Comparison of ENCODE assay signal across 8 cellular contexts in genomic region chr2:84969511-84970265, GRCh38. TPM values are rescaled to one million over a fixed set of nuclear protein-coding genes. Genes with fewer than 3 reads are reported as not detected.
A peak's percentile ranks its signal among the peaks of the same experiment; 100 is the strongest.
DNase-seq lines count a peak whose midpoint lies in the region; ATAC-seq and TF ChIP-seq lines count a peak whose summit lies in the region.

No MANE protein-coding gene starts in this region.

- peak overlapping the region; percentile 97 to 100 (median 98) for H3K27ac Mint-ChIP-seq in CD8-positive, alpha-beta memory T cell
- peak overlapping the region; percentile 100 for H3K27ac Mint-ChIP-seq in activated CD4-positive, alpha-beta memory T cell treated with anti-CD3 and anti-CD28 coated beads, Interleukin-2, amount 10 ng/mL, durations not matched to agents 7 days and 5 days

- H3K4me1 ChIP-seq in CD8-positive, alpha-beta memory T cell (ENCODE audit: insufficient read depth, low read length) = peaks cover 43% of the 10 kb centered on the region
- H3K4me1 ChIP-seq in IMR-90 (ENCODE audit: control insufficient read depth, insufficient read depth, low read length) = peaks cover 2% of the 10 kb centered on the region; the same call in 1 of the 2 replicates
- no peaks in the 10 kb centered on the region for H3K4me1 ChIP-seq in fibroblast of lung (ENCODE audit: control insufficient read depth, extremely low read depth, insufficient read depth, low read length)
- H3K4me1 ChIP-seq in parathyroid adenoma = peaks cover 19% of the 10 kb centered on the region

- H3K4ac ChIP-seq in IMR-90 (ENCODE audit: low read depth, low read length) = peak overlapping the region; percentile 57

- H3K9ac ChIP-seq in IMR-90 (ENCODE audit: low read depth, low read length) (peak overlapping the region; percentile 96), fibroblast of lung (ENCODE audit: insufficient read depth, low read length) (peak overlapping the region; percentile 90), parathyroid adenoma (peak overlapping the region; percentile 73)

- peaks cover 10 to 45% of the 10 kb centered on the region in 2 experiments; a peak in 3 of 4 replicates for H3K79me1 ChIP-seq in IMR-90 (ENCODE audit: low read depth in 1 of 2, low read length in 2 of 2)

- ATAC-seq in IMR-90 (ENCODE audit: low read depth) (no peak), HG03460 (IDR thresholded peaks at IDR 0.05; ENCODE audit: unreplicated experiment) (no peak), HG03439 (IDR thresholded peaks at IDR 0.05; ENCODE audit: unreplicated experiment) (no peak)

- no peak for TF ChIP-seq POLR2A in IMR-90 (IDR thresholded peaks at IDR 0.05; ENCODE audit: low read depth, low read length)

- peak overlapping the region; percentile 70 for H3K4me3 ChIP-seq in CD8-positive, alpha-beta memory T cell (ENCODE audit: low read length)
- peak overlapping the region; percentile 100 for H3K4me3 ChIP-seq in IMR-90 (ENCODE audit: insufficient read depth, low read depth, low read length)
- H3K4me3 ChIP-seq in fibroblast of lung (replicated peaks in 1 of 4; ENCODE audit: control extremely low read depth in 1 of 4, insufficient read depth in 1 of 4, low read depth in 3 of 4, low read length in 4 of 4) = peak overlapping the region; percentile 70 to 96 (median 84)
- peak overlapping the region; percentile 62 for H3K4me3 ChIP-seq in parathyroid adenoma (ENCODE audit: low read depth, low read length)

- CTCF ChIA-PET in CD8-positive, alpha-beta memory T cell (lab: Charles Lee) = interaction anchor here (0.9 to 5.7 kb wide), 8 partner anchors 8 to 53 kb away, joined by 3 to 35 read pairs (median 4); no protein-coding TSS in a partner anchor
- CTCF ChIA-PET in IMR-90 (lab: Yijun Ruan, JAX) = interaction anchor here (0.8 to 2.0 kb wide), 3 partner anchors 9 to 48 kb away, joined by 3 to 5 read pairs (median 4); no protein-coding TSS in a partner anchor
- CTCF ChIA-PET in activated CD4-positive, alpha-beta memory T cell treated with anti-CD3 and anti-CD28 coated beads, Interleukin-2, amount 10 ng/mL, durations not matched to agents 7 days and 5 days (lab: Charles Lee) = interaction anchor here (0.5 to 3.9 kb wide), 10 partner anchors 10 to 123 kb away, joined by 3 to 41 read pairs (median 4); no protein-coding TSS in a partner anchor

- H3K36me3 Mint-ChIP-seq in CD8-positive, alpha-beta memory T cell = peaks cover 6 to 29% (median 10%) of the 10 kb centered on the region in 3 donors
- H3K36me3 Mint-ChIP-seq in activated CD4-positive, alpha-beta memory T cell treated with anti-CD3 and anti-CD28 coated beads, Interleukin-2, amount 10 ng/mL, durations not matched to agents 7 days and 5 days (ENCODE audit: low read depth) = peaks cover 48% of the 10 kb centered on the region

- no peaks in the 10 kb centered on the region for H3K27me3 ChIP-seq in CD8-positive, alpha-beta memory T cell (ENCODE audit: insufficient read depth, low read length, poor library complexity, severe bottlenecking)
- H3K27me3 ChIP-seq in IMR-90 (ENCODE audit: control insufficient read depth, insufficient read depth, low read length) = no peaks in the 10 kb centered on the region
- no peaks in the 10 kb centered on the region for H3K27me3 ChIP-seq in fibroblast of lung (ENCODE audit: control insufficient read depth, insufficient read depth, low read length)
- H3K27me3 ChIP-seq in parathyroid adenoma (ENCODE audit: control insufficient read depth, insufficient read depth, low read length) = no peaks in the 10 kb centered on the region

- peak overlapping the region; percentile 61; the same call in 2 of the 3 replicates for H2BK15ac ChIP-seq in IMR-90 (ENCODE audit: low read depth, low read length)

- H3K56ac ChIP-seq in IMR-90 (ENCODE audit: extremely low read depth, insufficient read depth, low read length) = peak overlapping the region; percentile 81

- intact Hi-C loops in IMR-90 (cut with micrococcal nuclease) = loop anchor here (2.0 kb wide), 1 partner anchor 43 kb away; no protein-coding TSS in a partner anchor

- POLR2A ChIA-PET in CD8-positive, alpha-beta memory T cell (lab: Charles Lee) = interaction anchor here (0.5 to 5.1 kb wide), 8 partner anchors 19 to 71 kb away, joined by 3 to 46 read pairs (median 6); partner anchors contain the start of gene TMSB10
- POLR2A ChIA-PET in IMR-90 (lab: Charles Lee; ENCODE audit: unreplicated experiment) = no interaction called here
- POLR2A ChIA-PET in activated CD4-positive, alpha-beta memory T cell treated with anti-CD3 and anti-CD28 coated beads, Interleukin-2, amount 10 ng/mL, durations not matched to agents 7 days and 5 days (lab: Charles Lee) = interaction anchor here (0.7 to 7.7 kb wide), 25 partner anchors 9 to 385 kb away, joined by 3 to 351 read pairs (median 6); partner anchors contain the start of genes ELMOD3, RETSAT, TGOLN2 and TMSB10

- BruUV-seq in IMR-90 (replicated peaks; lab: Mats Ljungman, UMichigan) = TSS peak; percentile 57

- DNase-seq in CD8-positive, alpha-beta memory T cell = peak; percentile 5 to 62 (median 43)
- DNase-seq in IMR-90 (peak; percentile 31), fibroblast of lung (ENCODE audit: low read depth in 2 of 2) (peak; percentile 43 to 59), kidney glomerular epithelial cell (lab: John Stamatoyannopoulos, UW) (no peak)
- DNase-seq in activated CD4-positive, alpha-beta memory T cell treated with anti-CD3 and anti-CD28 coated beads, Interleukin-2, amount 10 ng/mL, durations not matched to agents 7 days and 5 days = peak; percentile 34

- peak overlapping the region; percentile 58 for H2BK120ac ChIP-seq in IMR-90 (ENCODE audit: low read depth, low read length)

- no peaks in the 10 kb centered on the region for H3K9me3 ChIP-seq in CD8-positive, alpha-beta memory T cell (ENCODE audit: low read length)
- H3K9me3 ChIP-seq in IMR-90 (ENCODE audit: control insufficient read depth, insufficient read depth, low read length) = no peaks in the 10 kb centered on the region
- H3K9me3 ChIP-seq in fibroblast of lung (ENCODE audit: control insufficient read depth, insufficient read depth, low read depth, low read length) = no peaks in the 10 kb centered on the region
- no peaks in the 10 kb centered on the region for H3K9me3 ChIP-seq in parathyroid adenoma (ENCODE audit: control insufficient read depth, low read length)

- H4K20me1 ChIP-seq in IMR-90 (ENCODE audit: insufficient read depth, low read length) (peaks cover 31% of the 10 kb centered on the region), fibroblast of lung (ENCODE audit: control insufficient read depth, extremely low read depth, insufficient read depth, low read length) (no peaks in the 10 kb centered on the region)

- H3K9me1 ChIP-seq in IMR-90 (ENCODE audit: insufficient read depth, low read length) = peaks cover 6% of the 10 kb centered on the region; the same call in 1 of the 2 replicates

- no peak overlapping the region for H2AFZ ChIP-seq in IMR-90 (replicated peaks; ENCODE audit: low read length, poor library complexity)
- H2AFZ ChIP-seq in fibroblast of lung (ENCODE audit: low read length) = peak overlapping the region; percentile 34
- H2AFZ ChIP-seq in parathyroid adenoma = peak overlapping the region; percentile 88

- peak overlapping the region; percentile 86 for H4K91ac ChIP-seq in IMR-90 (ENCODE audit: insufficient read depth, low read depth, low read length)

- H3K18ac ChIP-seq in IMR-90 (ENCODE audit: low read depth, low read length) = peak overlapping the region; percentile 40

- peak overlapping the region; percentile 44 for H2BK5ac ChIP-seq in IMR-90 (ENCODE audit: low read depth, low read length, poor library complexity, severe bottlenecking)

- peak overlapping the region; percentile 5 for H2AK5ac ChIP-seq in IMR-90 (ENCODE audit: low read depth, low read length)

- H2AK9ac ChIP-seq in IMR-90 (replicated peaks; ENCODE audit: low read depth, low read length, poor library complexity) = peak overlapping the region; percentile 88

- H4K5ac ChIP-seq in IMR-90 (ENCODE audit: low read depth, low read length) = peak overlapping the region; percentile 67; the same call in 1 of the 2 replicates

- in situ Hi-C loops in IMR-90 (cut with MboI; ENCODE audit: low sequenced_read_pairs) = no loop called here

- H3K14ac ChIP-seq in IMR-90 (replicated peaks; ENCODE audit: low read depth, low read length) = peak overlapping the region; percentile 98

- 0 out of 2 replicates have a peak overlapping the region, but pooled peaks have one; percentile 21 for H2BK20ac ChIP-seq in IMR-90 (ENCODE audit: low read depth, low read length)

- peak overlapping the region; percentile 39 to 61 for H4K8ac ChIP-seq in IMR-90 (ENCODE audit: low read depth in 2 of 2, low read length in 2 of 2)

- H3K4me2 ChIP-seq in IMR-90 (ENCODE audit: low read depth, low read length) (peak overlapping the region; percentile 82), fibroblast of lung (ENCODE audit: extremely low read depth, insufficient read depth, low read length) (peak overlapping the region; percentile 98), parathyroid adenoma (ENCODE audit: low read length) (peak overlapping the region; percentile 75)

- dilution Hi-C loops in IMR-90 (cut with HindIII; ENCODE audit: low sequenced_read_pairs, unreplicated experiment) = no loop called here

- TF ChIP-seq CTCF in IMR-90 (conservative IDR thresholded peaks at IDR 0.05; ENCODE audit: low read depth, low read length) (no peak), fibroblast of lung (conservative IDR thresholded peaks at IDR 0.05 in 1 of 2, IDR thresholded peaks at IDR 0.05 in 1 of 2; ENCODE audit: low read depth in 1 of 2, low read length in 2 of 2) (no peak), parathyroid adenoma (IDR thresholded peaks at IDR 0.05) (no peak)

- peaks cover 60% of the 10 kb centered on the region for H3K79me2 ChIP-seq in fibroblast of lung (ENCODE audit: control insufficient read depth, insufficient read depth, low read length)
- H3K79me2 ChIP-seq in parathyroid adenoma = peaks cover 48% of the 10 kb centered on the region

- peaks cover 0 to 1% (median 0%) of the 10 kb centered on the region in 5 donors for H3K9me3 Mint-ChIP-seq in CD8-positive, alpha-beta memory T cell
- H3K9me3 Mint-ChIP-seq in activated CD4-positive, alpha-beta memory T cell treated with anti-CD3 and anti-CD28 coated beads, Interleukin-2, amount 10 ng/mL, durations not matched to agents 7 days and 5 days = no peaks in the 10 kb centered on the region

- H3K23ac ChIP-seq in IMR-90 (ENCODE audit: low read depth, low read length) = peak overlapping the region; percentile 76

- peaks cover 0 to 4% of the 10 kb centered on the region in 2 donors for H3K27me3 Mint-ChIP-seq in CD8-positive, alpha-beta memory T cell
- H3K27me3 Mint-ChIP-seq in activated CD4-positive, alpha-beta memory T cell treated with anti-CD3 and anti-CD28 coated beads, Interleukin-2, amount 10 ng/mL, durations not matched to agents 7 days and 5 days = no peaks in the 10 kb centered on the region

- no peaks in the 10 kb centered on the region for H3K36me3 ChIP-seq in CD8-positive, alpha-beta memory T cell (ENCODE audit: insufficient read depth, low read length)
- H3K36me3 ChIP-seq in IMR-90 (ENCODE audit: control insufficient read depth, insufficient read depth, low read length) (peaks cover 8% of the 10 kb centered on the region), fibroblast of lung (ENCODE audit: control insufficient read depth, insufficient read depth, low read length) (no peaks in the 10 kb centered on the region), parathyroid adenoma (ENCODE audit: control insufficient read depth, insufficient read depth, low read length) (no peaks in the 10 kb centered on the region)

- peak overlapping the region; percentile 88 for H3K27ac ChIP-seq in CD8-positive, alpha-beta memory T cell (ENCODE audit: low read depth, low read length)
- H3K27ac ChIP-seq in IMR-90 (ENCODE audit: insufficient read depth, low read length) = peak overlapping the region; percentile 90
- peak overlapping the region; percentile 93 for H3K27ac ChIP-seq in fibroblast of lung (ENCODE audit: insufficient read depth, low read length)
- H3K27ac ChIP-seq in parathyroid adenoma = peak overlapping the region; percentile 89

- no peak for TF ChIP-seq RAD21 in IMR-90 (IDR thresholded peaks at IDR 0.05; ENCODE audit: low read length)

- peak overlapping the region; percentile 92 to 100 (median 95) for H3K4me3 Mint-ChIP-seq in CD8-positive, alpha-beta memory T cell
- peak overlapping the region; percentile 96 for H3K4me3 Mint-ChIP-seq in activated CD4-positive, alpha-beta memory T cell treated with anti-CD3 and anti-CD28 coated beads, Interleukin-2, amount 10 ng/mL, durations not matched to agents 7 days and 5 days

- 0% methylated on average over 1 of the region's 11 CpGs; no CpG with 5 or more reads in 1 of the 2 experiments for WGBS in IMR-90 (ENCODE audit: extremely low coverage in 2 of 2, insufficient read length in 1 of 2), 2 experiments

- H3K4me1 Mint-ChIP-seq in CD8-positive, alpha-beta memory T cell = peaks cover 45 to 62% (median 59%) of the 10 kb centered on the region in 3 donors
- peaks cover 42% of the 10 kb centered on the region for H3K4me1 Mint-ChIP-seq in activated CD4-positive, alpha-beta memory T cell treated with anti-CD3 and anti-CD28 coated beads, Interleukin-2, amount 10 ng/mL, durations not matched to agents 7 days and 5 days

RNA-seq across cellular contexts. Expression of gene KCMF1, which starts 1.3 kb away (rescaled TPM):
- 100 to 1,000 TPM in 1 of 2 experiments, 10 to 100 TPM in 1; 98.1 to 105 TPM for total RNA-seq in CD8-positive, alpha-beta memory T cell
- 30.7 TPM for polyA plus RNA-seq in CD8-positive, alpha-beta memory T cell
- 108 and 118 TPM in 2 replicates for total RNA-seq in IMR-90 (2012; rRNA removed)
- 49.6 and 49.9 TPM in 2 replicates for polyA plus RNA-seq in IMR-90 (2012; rRNA removed)
- 7.8 and 8.4 TPM in 2 replicates for polyA plus RNA-seq in IMR-90 (2012; cell fraction: cytosol; rRNA removed)
- 5.9 and 39.0 TPM in 2 replicates for polyA plus RNA-seq in IMR-90 (2012; cell fraction: nucleus; rRNA removed; ENCODE audit: low replicate concordance)
- 10 to 100 TPM; 87.0 to 92.9 TPM for total RNA-seq in activated CD4-positive, alpha-beta memory T cell treated with anti-CD3 and anti-CD28 coated beads, Interleukin-2, amount 10 ng/mL, durations not matched to agents 7 days and 5 days
- 29.3 and 61.8 TPM in 2 replicates for total RNA-seq in fibroblast of lung
- polyA plus RNA-seq in fibroblast of lung = 104 and 120 TPM in 2 replicates
- 50.8 and 51.8 TPM in 2 replicates for polyA plus RNA-seq in fibroblast of lung (2012)
- polyA minus RNA-seq in fibroblast of lung (ENCODE audit: low replicate concordance) = 16.6 and 60.2 TPM in 2 replicates
